ENCODE assay signal across 14 cellular contexts in the genomic region with DNA sequence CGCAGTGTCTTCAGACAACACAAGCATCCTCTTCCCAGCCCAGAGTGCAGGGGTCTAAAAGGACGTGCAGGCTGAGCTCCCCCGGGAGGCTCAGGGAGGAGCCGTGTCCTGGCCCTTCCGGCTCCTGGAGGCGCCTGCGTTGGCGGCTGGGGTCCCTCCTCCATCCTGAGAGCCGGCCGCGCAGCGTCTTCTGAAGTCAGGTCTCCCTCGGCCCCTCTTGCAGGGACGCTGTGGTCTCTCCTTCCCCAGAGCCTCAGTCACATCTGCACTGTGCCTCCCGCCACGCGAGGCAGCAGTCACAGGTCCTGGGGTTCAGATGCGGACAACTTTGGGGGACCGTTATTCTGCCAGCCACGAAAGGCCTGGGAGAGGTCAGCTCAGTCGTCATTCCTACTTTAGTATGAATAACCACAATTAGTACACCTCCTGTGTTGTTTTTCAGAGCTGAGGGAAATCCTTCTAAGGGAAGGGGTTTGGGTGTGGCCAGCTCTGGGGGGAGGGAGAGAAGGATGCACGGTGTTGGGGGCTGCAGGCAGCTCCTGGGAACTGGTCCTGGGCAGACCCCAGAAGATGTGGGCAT. TPM values are rescaled to one million over a fixed set of nuclear protein-coding genes. Genes with fewer than 3 reads are reported as not detected.
DNase-seq lines count a peak whose midpoint lies in the region; ATAC-seq and TF ChIP-seq lines count a peak whose summit lies in the region.
"Had no signal": no experiment of that assay in that cellular context is flagged by ENCODE, and none has a peak within 500 bp of the region (broad histone marks: within the 10 kb centered on the region; RNA-seq: fewer than 3 reads in every experiment).

No MANE protein-coding gene starts in this region.

- no peak overlapping the region for H3K9ac ChIP-seq in mucosa of rectum (ENCODE audit: low read depth in 1 of 2, low read length in 2 of 2)

- TF ChIP-seq CTCF in esophagus squamous epithelium (IDR thresholded peaks at IDR 0.05), result no peak

- H3K9me3 ChIP-seq in SJSA1 (replicated peaks), result no peaks in the 10 kb centered on the region; the same call in 1 of the 2 replicates
- no peaks in the 10 kb centered on the region for H3K9me3 ChIP-seq in esophagus squamous epithelium
- no peaks in the 10 kb centered on the region for H3K9me3 ChIP-seq in mucosa of rectum (ENCODE audit: control insufficient read depth in 2 of 2, low read length in 2 of 2)

- WGBS in esophagus squamous epithelium, 2 donors, result 73 to 80% methylated on average over 3 to 10 of the region's 22 CpGs

- H3K4me3 ChIP-seq in SJSA1 (no peak overlapping the region), esophagus squamous epithelium (peak overlapping the region in 1 of 4 donors; percentile 16), mucosa of rectum (ENCODE audit: low read length in 2 of 2) (no peak overlapping the region)

- intact Hi-C loops in esophagus squamous epithelium (cut with DNase I), result no loop called here

- H3K27ac ChIP-seq in SJSA1 (peak overlapping the region; percentile 59), esophagus squamous epithelium (peak overlapping the region; percentile 54 to 89 (median 84)), mucosa of rectum (ENCODE audit: low read depth in 2 of 2, low read length in 2 of 2) (peak overlapping the region; percentile 72 to 86), temporal lobe (ENCODE audit: low read depth, low read length) (peak overlapping the region; percentile 0)

- H3K27me3 ChIP-seq in SJSA1 (replicated peaks), result no peaks in the 10 kb centered on the region
- H3K27me3 ChIP-seq in esophagus squamous epithelium, result no peaks in the 10 kb centered on the region
- H3K27me3 ChIP-seq in mucosa of rectum (ENCODE audit: control insufficient read depth in 2 of 2, insufficient read depth in 2 of 2, low read length in 2 of 2), result no peaks in the 10 kb centered on the region

- no peaks in the 10 kb centered on the region for H3K36me3 ChIP-seq in SJSA1
- no peaks in the 10 kb centered on the region for H3K36me3 ChIP-seq in esophagus squamous epithelium
- H3K36me3 ChIP-seq in mucosa of rectum (ENCODE audit: control insufficient read depth in 2 of 2, insufficient read depth in 2 of 2, low read length in 2 of 2), result peaks cover 0 to 3% of the 10 kb centered on the region in 2 donors

- TF ChIP-seq POLR2A in esophagus squamous epithelium (IDR thresholded peaks at IDR 0.05), result no peak

- DNase-seq in SJSA1 (ENCODE audit: low read depth in 1 of 2, low spot score in 2 of 2) (no peak), esophagus squamous epithelium (lab: John Stamatoyannopoulos, UW) (no peak), NCI-H2171 (lab: John Stamatoyannopoulos, UW) (no peak), activated T-cell treated with anti-CD3 and anti-CD28 coated beads for 4 hours (no peak), T-helper 1 cell (no peak)
- DNase-seq: activated CD8-positive, alpha-beta memory T cell treated with anti-CD3 and anti-CD28 coated beads for 24 hours; GF-D8; NCI-H1694 treated with DMSO at 0.1 percent for 48 hours had no signal

- no peak for ATAC-seq in HG03135 (IDR thresholded peaks at IDR 0.05; ENCODE audit: unreplicated experiment)

- H3K4me1 ChIP-seq in SJSA1 (replicated peaks) (peaks cover 56% of the 10 kb centered on the region), esophagus squamous epithelium (peaks cover 10 to 84% (median 71%) of the 10 kb centered on the region in 3 donors), mucosa of rectum (ENCODE audit: control insufficient read depth in 2 of 2, insufficient read depth in 2 of 2, low read length in 2 of 2) (peaks cover 24 to 30% of the 10 kb centered on the region in 2 donors)

RNA-seq across cellular contexts. Expression of a gene that starts 41.2 kb away (rescaled TPM):
- total RNA-seq in SJSA1 (2014; rRNA removed; shearing (Covaris generic)), result 0.18 and 2.0 TPM in 2 replicates
- 10 to 100 TPM in 3 of 4 donors, 1 to 10 TPM in 1; 8.5 to 16.0 (median 13.7) TPM for total RNA-seq in esophagus squamous epithelium
- total RNA-seq in temporal lobe, result 16.2 TPM

RNA-seq across cellular contexts. Expression of a gene that starts 56.4 kb away (rescaled TPM):
- total RNA-seq in SJSA1 (2014; rRNA removed; shearing (Covaris generic)), result not detected in 2 replicates
- total RNA-seq in esophagus squamous epithelium (not detected), temporal lobe (not detected)
- total RNA-seq: endothelial cell of umbilical vein; T-helper 2 cell treated with Interferon-gamma antibody and Interleukin-4, amounts not matched to agents 100 ng/mL and 5 ng/mL, for 36 hours; ureter had no signal

Comparison
In these comparisons a context has a peak if more than half of its experiments do, and no peak if none do; other contexts are left out.
1. H3K27ac ChIP-seq: peak in every context shown above with its lines; median percentile 84 in esophagus squamous epithelium; 79 in mucosa of rectum; 59 in SJSA1; 0 in temporal lobe.